ENCODE assay signal across 8 cellular contexts in genomic region chr2:108594132-108594981, GRCh38.
A peak's percentile ranks its signal among the peaks of the same experiment; 100 is the strongest.
DNase-seq lines count a peak whose midpoint lies in the region; TF ChIP-seq lines count a peak whose summit lies in the region.

No MANE protein-coding gene starts in this region.

- H3K27ac ChIP-seq in GM23248 (peak overlapping the region; percentile 92), angular gyrus (ENCODE audit: low read depth, low read length) (peak overlapping the region; percentile 76)

- no peaks in the 10 kb centered on the region for H3K27me3 ChIP-seq in GM23248 (replicated peaks; ENCODE audit: insufficient read depth)

- no peak overlapping the region for H2AFZ ChIP-seq in GM23248

- H3K79me2 ChIP-seq in GM23248 (ENCODE audit: insufficient read depth): peaks cover 59% of the 10 kb centered on the region

- in situ Hi-C loops in GM23248 (cut with MboI): no loop called here

- H3K9me2 ChIP-seq in GM23248 (ENCODE audit: insufficient read depth): no peaks in the 10 kb centered on the region

- DNase-seq in GM12865 (ENCODE audit: low read depth) (peak; percentile 76), GM23248 (peak; percentile 92), LHCN-M2 (ENCODE audit: low read depth) (peak; percentile 92), kidney tubule cell (ENCODE audit: low spot score) (peak; percentile 97), superior temporal gyrus (ENCODE audit: extremely low spot score) (peak; percentile 68), NCI-H526 (lab: John Stamatoyannopoulos, UW) (no peak), NCI-H526 treated with DMSO at 0.1 percent for 48 hours (lab: John Stamatoyannopoulos, UW) (no peak)

- TF ChIP-seq CTCF in GM12865 (IDR thresholded peaks at IDR 0.05; ENCODE audit: insufficient read depth, low read depth, low read length, missing control alignments): no peak

- no peaks in the 10 kb centered on the region for H3K36me3 ChIP-seq in GM23248 (ENCODE audit: low read depth)

- WGBS in GM23248 (ENCODE audit: low coverage in 1 of 2, low lambda C conversion rate in 2 of 2, missing lambda C conversion rate in 2 of 2), 2 experiments: 10 to 14% methylated on average over 7 of the region's 7 CpGs

- no peaks in the 10 kb centered on the region for H3K9me3 ChIP-seq in GM23248 (ENCODE audit: low read depth)

- peaks cover 50% of the 10 kb centered on the region for H3F3A ChIP-seq in GM23248 (ENCODE audit: insufficient read depth)

- H3K4me3 ChIP-seq in GM12865 (ENCODE audit: low read depth, low read length) (peak overlapping the region; percentile 9; the same call in 1 of the 2 replicates), GM23248 (peak overlapping the region; percentile 48)

- H3K4me2 ChIP-seq in GM23248 (ENCODE audit: unreplicated experiment): peak overlapping the region; percentile 73

- H4K20me1 ChIP-seq in GM23248 (ENCODE audit: insufficient read depth): no peaks in the 10 kb centered on the region

- H3K9ac ChIP-seq in GM23248: peak overlapping the region; percentile 64

- peaks cover 41% of the 10 kb centered on the region for H3K4me1 ChIP-seq in GM23248 (ENCODE audit: insufficient read depth)

Comparison
In these comparisons a context has a peak if more than half of its experiments do, and no peak if none do; other contexts are left out.
1. DNase-seq: peak in GM12865 (single experiment), GM23248 (single experiment), LHCN-M2 (single experiment), kidney tubule cell (single experiment) and superior temporal gyrus (single experiment); none in NCI-H526 (0 of 2) and NCI-H526 treated with DMSO at 0.1 percent for 48 hours (single experiment).